Comparison of ENCODE assay signal across 20 cellular contexts in the genomic region with DNA sequence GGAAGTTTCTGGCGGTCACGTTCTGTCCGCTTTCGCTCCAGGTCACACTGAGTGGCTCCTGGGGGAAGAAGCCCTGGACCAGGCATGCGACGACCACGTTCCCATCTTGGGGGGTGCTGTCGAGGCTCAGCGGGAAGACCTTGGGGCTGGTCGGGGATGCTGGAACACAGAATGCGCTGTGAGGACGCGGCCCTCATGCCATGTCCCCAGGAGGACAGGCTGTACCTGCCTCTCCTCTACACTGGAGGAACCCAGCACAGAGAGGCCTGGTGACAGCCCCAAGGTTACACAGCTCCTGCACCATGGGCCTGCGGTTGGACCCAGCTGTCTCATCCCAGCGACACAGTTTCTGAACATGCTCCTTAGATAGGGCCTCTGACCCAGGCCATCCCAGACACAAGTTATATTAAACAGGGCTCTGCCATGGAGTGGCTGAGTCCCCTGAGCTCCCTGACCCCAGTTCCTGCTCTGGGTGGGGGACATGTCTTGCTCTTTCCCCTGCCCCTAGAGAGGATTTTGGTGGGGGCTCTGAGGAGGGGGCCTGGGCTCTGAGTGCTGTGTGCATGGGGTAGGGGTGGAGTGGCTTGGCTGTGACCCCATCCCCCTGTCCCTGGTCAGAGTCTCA.
A peak's percentile ranks its signal among the peaks of the same experiment; 100 is the strongest.
DNase-seq lines count a peak whose midpoint lies in the region; ATAC-seq, FAIRE-seq and TF ChIP-seq lines count a peak whose summit lies in the region.
"Had no signal": no experiment of that assay in that cellular context is flagged by ENCODE, and none has a peak within 500 bp of the region (broad histone marks: within the 10 kb centered on the region; RNA-seq: fewer than 3 reads in every experiment).

No MANE protein-coding gene starts in this region.

- no peak overlapping the region for H3K27ac Mint-ChIP-seq in GM23338
- H3K27ac Mint-ChIP-seq: H9 had no signal

- H3F3A ChIP-seq in SU-DHL-6 (ENCODE audit: insufficient read depth), result peaks cover 4% of the 10 kb centered on the region; the same call in 1 of the 2 replicates
- H3F3A ChIP-seq in GM23338 (replicated peaks; ENCODE audit: low read depth), result no peaks in the 10 kb centered on the region

- H3K27ac ChIP-seq in SU-DHL-6 (ENCODE audit: low read depth, low read length), result no peak overlapping the region
- no peak overlapping the region for H3K27ac ChIP-seq in HepG2 (ENCODE audit: extremely low read length, insufficient read depth, low read length)
- no peak overlapping the region for H3K27ac ChIP-seq in upper lobe of right lung
- H3K27ac ChIP-seq in GM23338 (ENCODE audit: low read depth), result no peak overlapping the region
- no peak overlapping the region for H3K27ac ChIP-seq in psoas muscle
- H3K27ac ChIP-seq: RWPE1, SJSA1 had no signal

- peaks cover 59% of the 10 kb centered on the region for H3K9me3 Mint-ChIP-seq in GM23338

- H3K36me3 ChIP-seq in SU-DHL-6 (ENCODE audit: low read length) (no peaks in the 10 kb centered on the region), HepG2 (replicated peaks in 1 of 2; ENCODE audit: control insufficient read depth in 1 of 2, insufficient read depth in 2 of 2, low read length in 2 of 2) (no peaks in the 10 kb centered on the region), upper lobe of right lung (no peaks in the 10 kb centered on the region), GM23338 (ENCODE audit: insufficient read depth) (no peaks in the 10 kb centered on the region), psoas muscle (ENCODE audit: insufficient read depth in 1 of 2, low read depth in 1 of 2) (no peaks in the 10 kb centered on the region)
- H3K36me3 ChIP-seq: SJSA1 had no signal

- no peaks in the 10 kb centered on the region for H3K27me3 ChIP-seq in SU-DHL-6 (ENCODE audit: low read length)
- no peaks in the 10 kb centered on the region; a peak in 1 of 5 replicates for H3K27me3 ChIP-seq in HepG2 (ENCODE audit: control insufficient read depth in 1 of 2, insufficient read depth in 2 of 2, low read length in 2 of 2)
- H3K27me3 ChIP-seq in upper lobe of right lung, result no peaks in the 10 kb centered on the region
- H3K27me3 ChIP-seq in GM23338 (ENCODE audit: insufficient read depth), result no peaks in the 10 kb centered on the region
- H3K27me3 ChIP-seq in psoas muscle (ENCODE audit: insufficient read depth in 3 of 3, low read length in 2 of 3), result no peaks in the 10 kb centered on the region
- H3K27me3 ChIP-seq: SJSA1 had no signal

- POLR2A ChIA-PET in HepG2 (lab: Yijun Ruan, JAX), result no interaction called here

- H3K9me2 ChIP-seq in SU-DHL-6 (replicated peaks; ENCODE audit: insufficient read depth, low read length) (no peaks in the 10 kb centered on the region), GM23338 (ENCODE audit: insufficient read depth) (no peaks in the 10 kb centered on the region)

- H3K4me2 ChIP-seq in SU-DHL-6 (ENCODE audit: low read depth, low read length, poor library complexity, severe bottlenecking) (no peak overlapping the region), HepG2 (ENCODE audit: low read depth, low read length) (no peak overlapping the region), GM23338 (no peak overlapping the region)

- DNase-seq in GM13976 (ENCODE audit: low spot score) (peak; percentile 34), HepG2 (ENCODE audit: low spot score) (no peak), upper lobe of right lung (peak; percentile 46), GM23338 (ENCODE audit: low spot score) (no peak), psoas muscle (no peak)
- DNase-seq in activated naive CD4-positive, alpha-beta T cell (lab: John Stamatoyannopoulos, UW), result no peak
- DNase-seq: ACHN, AML-193, COR-L47, GF-D8, H9, NCI-H1417, NCI-H2029, NCI-H2171, NCI-H774, PC-3 had no signal

- H2AFZ ChIP-seq in SU-DHL-6 (ENCODE audit: low read depth, low read length, severe bottlenecking) (no peak overlapping the region), HepG2 (ENCODE audit: low read length) (no peak overlapping the region), GM23338 (no peak overlapping the region)

- no peaks in the 10 kb centered on the region for H3K27me3 Mint-ChIP-seq in GM23338 (ENCODE audit: insufficient read depth, low read depth, poor library complexity)

- H3K4me3 ChIP-seq in SU-DHL-6 (ENCODE audit: insufficient read depth, low read length, poor library complexity, severe bottlenecking), result no peak overlapping the region
- no peak overlapping the region for H3K4me3 ChIP-seq in HepG2 (replicated peaks in 1 of 3; ENCODE audit: insufficient read depth in 1 of 3, low read depth in 2 of 3, low read length in 3 of 3)
- H3K4me3 ChIP-seq in upper lobe of right lung, result no peak overlapping the region
- H3K4me3 ChIP-seq in GM23338, result no peak overlapping the region
- H3K4me3 ChIP-seq in psoas muscle, result no peak overlapping the region
- H3K4me3 ChIP-seq: SJSA1 had no signal

- TF ChIP-seq POLR2A in HepG2 (IDR thresholded peaks at IDR 0.05; ENCODE audit: insufficient read depth in 1 of 2, low read depth in 2 of 2, low read length in 2 of 2), result no peak

- H3K79me2 ChIP-seq in SU-DHL-6 (ENCODE audit: insufficient read depth, low read length) (no peaks in the 10 kb centered on the region), HepG2 (ENCODE audit: insufficient read depth, low read length) (no peaks in the 10 kb centered on the region), GM23338 (replicated peaks; ENCODE audit: insufficient read depth) (no peaks in the 10 kb centered on the region)

- peak overlapping the region; percentile 31 for H3K9ac ChIP-seq in SU-DHL-6 (ENCODE audit: low read length)
- no peak overlapping the region for H3K9ac ChIP-seq in HepG2 (ENCODE audit: insufficient read depth, low read depth, low read length)

- no peak for TF ChIP-seq EP300 in HepG2 (IDR thresholded peaks at IDR 0.05; ENCODE audit: low read depth in 2 of 2, low read length in 2 of 2)
- TF ChIP-seq EP300 in HepG2 (CRISPR knock-in tag; IDR thresholded peaks at IDR 0.05; ENCODE audit: borderline replicate concordance), result no peak

- H3K4me1 Mint-ChIP-seq in GM23338, result no peaks in the 10 kb centered on the region
- H3K4me1 Mint-ChIP-seq: H9 had no signal

- peaks cover 17% of the 10 kb centered on the region for H3K36me3 Mint-ChIP-seq in GM23338 (ENCODE audit: low read depth)

- no peak for FAIRE-seq in HepG2 (lab: Jason Lieb, UNC)
- FAIRE-seq: GM19239 had no signal

- BruUV-seq in HepG2 (replicated peaks; lab: Mats Ljungman, UMichigan), result no TSS peak

- CTCF ChIA-PET in HepG2 (lab: Yijun Ruan, JAX; ENCODE audit: low intra/inter-chr PET ratio, low total read pairs), result no interaction called here

- TF ChIP-seq RAD21 in HepG2 (CRISPR knock-in tag; IDR thresholded peaks at IDR 0.05), result no peak

- no peak overlapping the region for H3K4me3 Mint-ChIP-seq in GM23338
- H3K4me3 Mint-ChIP-seq: H9 had no signal

- in situ Hi-C loops in GM13976 (cut with MboI; ENCODE audit: low sequenced_read_pairs, unreplicated experiment) (loop anchor here (5.0 kb wide), 1 partner anchor 119 kb away; no protein-coding TSS in a partner anchor), HepG2 (cut with HindIII; ENCODE audit: extremely low pct_ligation_motif_present, low pct_unique_long_range_greater_than_20kb) (no loop called here)

- TF ChIP-seq CTCF in GM13976 (IDR thresholded peaks at IDR 0.05; ENCODE audit: borderline replicate concordance, control extremely low read depth, extremely low read depth, insufficient read depth, missing control alignments), result no peak
- TF ChIP-seq CTCF in SU-DHL-6 (IDR thresholded peaks at IDR 0.05; ENCODE audit: insufficient read depth, low read length, poor library complexity, severe bottlenecking), result no peak
- TF ChIP-seq CTCF in HepG2 (CRISPR knock-in tag; IDR thresholded peaks at IDR 0.05), result no peak
- no peak for TF ChIP-seq CTCF in upper lobe of right lung (IDR thresholded peaks at IDR 0.05)
- TF ChIP-seq CTCF in GM23338 (conservative IDR thresholded peaks at IDR 0.05; ENCODE audit: low read depth in 2 of 2), result no peak
- TF ChIP-seq CTCF in psoas muscle (IDR thresholded peaks at IDR 0.05), result no peak

- intact Hi-C loops in HepG2 (cut with micrococcal nuclease; ENCODE audit: unreplicated experiment), result no loop called here
- intact Hi-C loops in upper lobe of right lung (cut with DNase I), result loop anchor here (10.0 kb wide), 1 partner anchor 116 kb away; no protein-coding TSS in a partner anchor
- intact Hi-C loops in psoas muscle (cut with DNase I), result loop anchor here (5.0 kb wide), 1 partner anchor 119 kb away; no protein-coding TSS in a partner anchor

- no peaks in the 10 kb centered on the region for H3K9me3 ChIP-seq in SU-DHL-6 (ENCODE audit: insufficient read depth, low read length)
- no peaks in the 10 kb centered on the region for H3K9me3 ChIP-seq in HepG2 (ENCODE audit: low read length)
- H3K9me3 ChIP-seq in upper lobe of right lung, result no peaks in the 10 kb centered on the region
- H3K9me3 ChIP-seq in psoas muscle, result no peaks in the 10 kb centered on the region
- H3K9me3 ChIP-seq: SJSA1 had no signal

- H3K4me1 ChIP-seq in HepG2 (ENCODE audit: insufficient read depth, low read length) (no peaks in the 10 kb centered on the region), upper lobe of right lung (no peaks in the 10 kb centered on the region), GM23338 (ENCODE audit: insufficient read depth) (no peaks in the 10 kb centered on the region), psoas muscle (no peaks in the 10 kb centered on the region)
- H3K4me1 ChIP-seq: SJSA1 had no signal

- 67% methylated on average over 1 of the region's 15 CpGs for WGBS in HepG2 (ENCODE audit: low lambda C conversion rate)
- WGBS in psoas muscle, 3 donors, result 92 to 93% (median 93%) methylated on average over 15 of the region's 15 CpGs

- H4K20me1 ChIP-seq in SU-DHL-6 (ENCODE audit: low read depth, low read length) (no peaks in the 10 kb centered on the region), HepG2 (ENCODE audit: insufficient read depth, low read length) (no peaks in the 10 kb centered on the region), GM23338 (replicated peaks; ENCODE audit: insufficient read depth) (no peaks in the 10 kb centered on the region)

- ATAC-seq in HepG2 (no peak), upper lobe of right lung (no peak), GM23338 (no peak), psoas muscle (no peak)

Comparison
In these comparisons a context has a peak if more than half of its experiments do, and no peak if none do; other contexts are left out.
1. DNase-seq: peak in GM13976 (single experiment) and upper lobe of right lung (single experiment); none in HepG2 (single experiment), activated naive CD4-positive, alpha-beta T cell (0 of 4), GM23338 (single experiment) and psoas muscle (0 of 2).